Comparison of ENCODE assay signal across 8 cellular contexts in the genomic region with DNA sequence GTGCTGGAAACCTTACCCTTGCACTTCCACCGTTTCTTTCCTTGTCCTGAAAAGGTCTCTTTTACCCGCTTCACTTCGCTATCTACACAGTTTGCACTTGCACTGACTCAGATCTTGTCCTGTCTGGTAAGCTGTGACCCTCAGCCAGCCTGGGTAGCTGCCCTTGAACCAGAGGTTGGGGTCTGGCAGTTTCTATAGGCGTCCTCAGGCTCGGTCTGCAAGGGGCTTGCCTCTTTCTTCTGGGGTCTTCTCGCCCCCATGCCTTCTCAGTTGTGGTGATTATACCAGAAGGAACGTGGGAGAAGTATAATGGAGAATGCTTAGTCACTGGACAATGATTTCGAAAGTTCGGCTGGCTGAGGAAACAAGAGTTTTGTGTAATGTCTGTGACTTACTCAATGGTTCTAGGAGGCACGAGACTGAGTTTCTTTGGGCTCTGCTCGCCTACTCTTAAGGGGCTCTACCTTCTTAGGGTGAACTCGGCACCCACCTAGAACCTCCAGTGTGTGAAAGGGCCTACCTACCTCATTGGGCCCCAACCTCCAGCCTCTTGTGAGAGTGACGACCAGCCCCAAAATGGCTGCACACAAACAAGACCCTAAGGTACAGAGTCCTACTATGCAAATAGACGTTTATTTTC.
A peak's percentile ranks its signal among the peaks of the same experiment; 100 is the strongest.
DNase-seq lines count a peak whose midpoint lies in the region; ATAC-seq and TF ChIP-seq lines count a peak whose summit lies in the region.

No MANE protein-coding gene starts in this region.

- CTCF ChIA-PET in GM10248 (lab: Yijun Ruan, JAX): interaction anchor here (1.5 kb wide), 1 partner anchor 32 kb away, joined by 5 read pairs; no protein-coding TSS in a partner anchor

- peak overlapping the region; percentile 76 to 87 for H3K4me3 ChIP-seq in neutrophil (ENCODE audit: low read depth in 1 of 2, low read length in 1 of 2)

- H3K27me3 ChIP-seq in neutrophil: no peaks in the 10 kb centered on the region

- peak; percentile 8 for ATAC-seq in GM21786 (IDR thresholded peaks at IDR 0.05; ENCODE audit: unreplicated experiment)
- peak; percentile 63 to 65 for ATAC-seq in activated CD4-positive, CD25-positive, alpha-beta regulatory T cell treated with anti-CD3 and anti-CD28 coated beads, Interleukin-2, amount 50 U/mL, for 24 hours

- no peaks in the 10 kb centered on the region for H3K36me3 ChIP-seq in neutrophil

- H3K9me3 ChIP-seq in neutrophil: no peaks in the 10 kb centered on the region

- peak; percentile 25 for DNase-seq in GM10248 (ENCODE audit: extremely low spot score)
- DNase-seq in HuH-7 (ENCODE audit: low spot score): peak; percentile 23
- DNase-seq in fibroblast of gingiva (ENCODE audit: low read depth): peak; percentile 90
- no peak for DNase-seq in NCI-H128 (lab: John Stamatoyannopoulos, UW; ENCODE audit: unreplicated experiment)
- no peak for DNase-seq in NCI-H1092 treated with DMSO at 0.1 percent for 48 hours (lab: John Stamatoyannopoulos, UW)

- peaks cover 29 to 36% of the 10 kb centered on the region in 2 experiments for H3K4me1 ChIP-seq in neutrophil (ENCODE audit: control insufficient read depth in 1 of 2, insufficient read depth in 1 of 2, low read depth in 1 of 2, low read length in 1 of 2)

- H3K27ac ChIP-seq in neutrophil: peak overlapping the region; percentile 97

- POLR2A ChIA-PET in GM10248 (lab: Yijun Ruan, JAX): no interaction called here

- TF ChIP-seq CTCF in GM10248 (IDR thresholded peaks at IDR 0.05; ENCODE audit: control extremely low read depth, extremely low read depth, low read depth, missing control alignments) (no peak), neutrophil (IDR thresholded peaks at IDR 0.05) (no peak)

Comparison
In these comparisons a context has a peak if more than half of its experiments do, and no peak if none do; other contexts are left out.
1. DNase-seq: peak in GM10248 (single experiment), HuH-7 (single experiment) and fibroblast of gingiva (single experiment); none in NCI-H128 (single experiment) and NCI-H1092 treated with DMSO at 0.1 percent for 48 hours (single experiment).